Comparison of ENCODE assay signal across 1 cellular context in the genomic region with DNA sequence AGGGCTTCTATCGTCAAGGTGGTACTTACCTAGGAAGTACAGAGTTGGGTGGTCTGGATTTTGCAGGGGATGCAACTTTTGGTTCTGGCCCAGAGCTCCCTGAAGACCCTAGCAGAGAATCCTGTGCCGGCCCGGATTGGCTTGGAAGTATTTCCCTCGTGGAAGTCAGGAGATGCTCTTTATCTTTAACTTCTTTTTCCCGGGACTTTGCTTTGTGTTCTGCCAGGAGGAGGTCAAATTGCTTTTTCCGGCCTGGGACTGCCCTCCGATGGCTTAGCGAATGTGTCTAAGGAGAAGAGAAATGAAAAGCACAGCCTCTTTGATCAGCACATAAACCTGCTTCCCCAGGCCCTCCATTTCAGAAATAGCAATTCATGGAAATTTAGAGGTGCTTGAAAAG.
TF ChIP-seq lines count a peak whose summit lies in the region.

No MANE protein-coding gene starts in this region.

TF ChIP-seq in H1, 55 proteins besides CTCF, POLR2A, EP300 and RAD21:
- peak; percentile 33 for TF ChIP-seq TAF7 (optimal IDR thresholded peaks at IDR 0.05; ENCODE audit: borderline replicate concordance, low read depth, low read length)
- TF ChIP-seq RBBP5 (IDR thresholded peaks at IDR 0.05; ENCODE audit: borderline replicate concordance, low read depth, low read length): no peak
- no peak for TF ChIP-seq NRF1 (IDR thresholded peaks at IDR 0.05; ENCODE audit: low read depth, low read length)
- TF ChIP-seq YY1 (IDR thresholded peaks at IDR 0.05; ENCODE audit: low read depth, low read length): no peak
- no peak for TF ChIP-seq POLR2AphosphoS5 (IDR thresholded peaks at IDR 0.05; ENCODE audit: low read depth, low read length)
- TF ChIP-seq, protein P1, sequence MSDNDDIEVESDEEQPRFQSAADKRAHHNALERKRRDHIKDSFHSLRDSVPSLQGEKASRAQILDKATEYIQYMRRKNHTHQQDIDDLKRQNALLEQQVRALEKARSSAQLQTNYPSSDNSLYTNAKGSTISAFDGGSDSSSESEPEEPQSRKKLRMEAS (IDR thresholded peaks at IDR 0.05): peak; percentile 17; the same call in 1 of the 2 replicates
- no peak for TF ChIP-seq SP4 (IDR thresholded peaks at IDR 0.05; ENCODE audit: low read length)
- TF ChIP-seq BACH1 (IDR thresholded peaks at IDR 0.05; ENCODE audit: low read length): no peak
- no peak for TF ChIP-seq NANOG (IDR thresholded peaks at IDR 0.05; ENCODE audit: insufficient read depth, low read depth, low read length, poor library complexity, severe bottlenecking)
- no peak for TF ChIP-seq JUN (IDR thresholded peaks at IDR 0.05; ENCODE audit: low read depth, low read length)
- TF ChIP-seq RFX5 (IDR thresholded peaks at IDR 0.05; ENCODE audit: borderline replicate concordance, low read depth, low read length): no peak
- TF ChIP-seq GTF2F1 (IDR thresholded peaks at IDR 0.05; ENCODE audit: borderline replicate concordance, low read depth, low read length): no peak
- TF ChIP-seq KDM1A (IDR thresholded peaks at IDR 0.05; ENCODE audit: borderline replicate concordance, low read length): no peak
- no peak for TF ChIP-seq CHD7 (IDR thresholded peaks at IDR 0.05; ENCODE audit: insufficient replicate concordance, low read length)
- TF ChIP-seq HDAC2 (IDR thresholded peaks at IDR 0.05; ENCODE audit: borderline replicate concordance in 1 of 2, low read depth in 2 of 2, low read length in 2 of 2): 0 out of 4 replicates have a peak, but pooled peaks of 1 of the 2 experiments have one; percentile 24
- TF ChIP-seq SIX5 (IDR thresholded peaks at IDR 0.05; ENCODE audit: low read depth, low read length): no peak
